In genomic region chr9:117101003-117101402, GRCh38 we compare ENCODE assay signal across 30 cellular contexts.
"Had no signal": no experiment of that assay in that cellular context is flagged by ENCODE, and none has a peak within 500 bp of the region (broad histone marks: within the 10 kb centered on the region; RNA-seq: fewer than 3 reads in every experiment).

No MANE protein-coding gene starts in this region.

- DNase-seq: activated CD4-positive, alpha-beta T cell treated with anti-CD3 and anti-CD28 coated beads, Interleukin-2, amount 10 ng/mL, durations not matched to agents 24 days and 14 days; activated CD4-positive, alpha-beta T cell treated with anti-CD3 and anti-CD28 coated beads, Interleukin-2, amount 50 U/mL, for 4 hours; activated CD8-positive, alpha-beta memory T cell treated with anti-CD3 and anti-CD28 coated beads, Interleukin-2, amount 50 U/mL, for 4 hours; activated CD8-positive, alpha-beta T cell treated with anti-CD3 and anti-CD28 coated beads, Interleukin-2, amount 10 ng/mL, durations not matched to agents 7 days and 5 days; activated effector memory CD4-positive, alpha-beta T cell treated with Interleukin-2 at 50 U/mL for 16 hours; activated naive CD4-positive, alpha-beta T cell treated with anti-CD3 and anti-CD28 coated beads, Interleukin-2, amount 10 ng/mL, durations not matched to agents 7 days and 5 days; activated naive CD8-positive, alpha-beta T cell treated with anti-CD3 and anti-CD28 coated beads, Interleukin-2, amount 50 U/mL, for 24 hours; activated T-cell treated with anti-CD3 and anti-CD28 coated beads for 4 hours; activated T-cell treated with anti-CD3 and anti-CD28 coated beads, Interleukin-2, amount 50 U/mL, for 4 hours; anterior cingulate cortex; body of pancreas; caudate nucleus; cerebellar nuclear complex; NCI-H1105; NCI-H1417 treated with DMSO at 0.1 percent for 48 hours; NCI-H187 treated with DMSO at 0.1 percent for 48 hours; NCI-H2171 treated with DMSO at 0.1 percent for 48 hours; NCI-H2227 treated with DMSO at 0.1 percent for 48 hours; NCI-H524; PC-9; SIG-M5; T-cell; T-helper 2 cell; T-helper 9 cell; WERI-Rb-1 had no signal

- H2AFZ ChIP-seq: PC-9 had no signal

- H3K4me1 Mint-ChIP-seq: activated CD4-positive, alpha-beta T cell treated with anti-CD3 and anti-CD28 coated beads, Interleukin-2, amount 10 ng/mL, durations not matched to agents 24 days and 14 days; activated naive CD4-positive, alpha-beta T cell treated with anti-CD3 and anti-CD28 coated beads, Interleukin-2, amount 10 ng/mL, durations not matched to agents 7 days and 5 days; activated naive CD8-positive, alpha-beta T cell treated with anti-CD3 and anti-CD28 coated beads, Interleukin-2, amount 50 U/mL, for 24 hours; T-cell had no signal

- H3K9me3 Mint-ChIP-seq: activated CD4-positive, alpha-beta T cell treated with anti-CD3 and anti-CD28 coated beads, Interleukin-2, amount 10 ng/mL, durations not matched to agents 24 days and 14 days; activated naive CD4-positive, alpha-beta T cell treated with anti-CD3 and anti-CD28 coated beads, Interleukin-2, amount 10 ng/mL, durations not matched to agents 7 days and 5 days; activated naive CD8-positive, alpha-beta T cell treated with anti-CD3 and anti-CD28 coated beads, Interleukin-2, amount 50 U/mL, for 24 hours; activated T-cell treated with anti-CD3 and anti-CD28 coated beads, Interleukin-2, amount 50 U/mL, for 4 hours had no signal

- H3K27me3 Mint-ChIP-seq: activated CD4-positive, alpha-beta T cell treated with anti-CD3 and anti-CD28 coated beads, Interleukin-2, amount 10 ng/mL, durations not matched to agents 24 days and 14 days; activated naive CD4-positive, alpha-beta T cell treated with anti-CD3 and anti-CD28 coated beads, Interleukin-2, amount 10 ng/mL, durations not matched to agents 7 days and 5 days; activated naive CD8-positive, alpha-beta T cell; activated naive CD8-positive, alpha-beta T cell treated with anti-CD3 and anti-CD28 coated beads, Interleukin-2, amount 50 U/mL, for 24 hours; T-cell had no signal

- H3K27ac Mint-ChIP-seq: activated CD4-positive, alpha-beta T cell treated with anti-CD3 and anti-CD28 coated beads, Interleukin-2, amount 10 ng/mL, durations not matched to agents 24 days and 14 days; activated CD8-positive, alpha-beta T cell treated with anti-CD3 and anti-CD28 coated beads, Interleukin-2, amount 10 ng/mL, durations not matched to agents 7 days and 5 days; activated naive CD4-positive, alpha-beta T cell treated with anti-CD3 and anti-CD28 coated beads, Interleukin-2, amount 10 ng/mL, durations not matched to agents 7 days and 5 days; activated naive CD8-positive, alpha-beta T cell; activated naive CD8-positive, alpha-beta T cell treated with anti-CD3 and anti-CD28 coated beads, Interleukin-2, amount 50 U/mL, for 24 hours; T-cell had no signal

- H3K4me1 ChIP-seq: body of pancreas had no signal

- H3K27me3 ChIP-seq: body of pancreas had no signal

- H3K4me3 Mint-ChIP-seq: activated CD4-positive, alpha-beta T cell treated with anti-CD3 and anti-CD28 coated beads, Interleukin-2, amount 10 ng/mL, durations not matched to agents 24 days and 14 days; activated CD8-positive, alpha-beta T cell treated with anti-CD3 and anti-CD28 coated beads, Interleukin-2, amount 10 ng/mL, durations not matched to agents 7 days and 5 days; activated naive CD4-positive, alpha-beta T cell treated with anti-CD3 and anti-CD28 coated beads, Interleukin-2, amount 10 ng/mL, durations not matched to agents 7 days and 5 days; activated naive CD8-positive, alpha-beta T cell; activated naive CD8-positive, alpha-beta T cell treated with anti-CD3 and anti-CD28 coated beads, Interleukin-2, amount 50 U/mL, for 24 hours; activated T-cell treated with anti-CD3 and anti-CD28 coated beads, Interleukin-2, amount 50 U/mL, for 4 hours; T-cell had no signal

- H3K36me3 Mint-ChIP-seq: activated naive CD4-positive, alpha-beta T cell treated with anti-CD3 and anti-CD28 coated beads, Interleukin-2, amount 10 ng/mL, durations not matched to agents 7 days and 5 days; activated naive CD8-positive, alpha-beta T cell; T-cell had no signal

- H3K27ac ChIP-seq: body of pancreas, KMS-11, PC-9, RWPE1, WERI-Rb-1 had no signal

- H3K4me2 ChIP-seq: KMS-11, PC-9 had no signal

- ATAC-seq: activated CD8-positive, alpha-beta T cell treated with anti-CD3 and anti-CD28 coated beads, Interleukin-2, amount 10 ng/mL, durations not matched to agents 7 days and 5 days; activated naive CD8-positive, alpha-beta T cell treated with anti-CD3 and anti-CD28 coated beads, Interleukin-2, amount 50 U/mL, for 24 hours; activated T-cell treated with anti-CD3 and anti-CD28 coated beads, Interleukin-2, amount 50 U/mL, for 4 hours; body of pancreas; Right ventricle myocardium inferior; SK-N-SH treated with all-trans-retinoic acid at 6 μM for 48 hours; T-cell had no signal

- H3K9me3 ChIP-seq: body of pancreas had no signal

- H3K4me3 ChIP-seq: body of pancreas, PC-9 had no signal
